In the genomic region with DNA sequence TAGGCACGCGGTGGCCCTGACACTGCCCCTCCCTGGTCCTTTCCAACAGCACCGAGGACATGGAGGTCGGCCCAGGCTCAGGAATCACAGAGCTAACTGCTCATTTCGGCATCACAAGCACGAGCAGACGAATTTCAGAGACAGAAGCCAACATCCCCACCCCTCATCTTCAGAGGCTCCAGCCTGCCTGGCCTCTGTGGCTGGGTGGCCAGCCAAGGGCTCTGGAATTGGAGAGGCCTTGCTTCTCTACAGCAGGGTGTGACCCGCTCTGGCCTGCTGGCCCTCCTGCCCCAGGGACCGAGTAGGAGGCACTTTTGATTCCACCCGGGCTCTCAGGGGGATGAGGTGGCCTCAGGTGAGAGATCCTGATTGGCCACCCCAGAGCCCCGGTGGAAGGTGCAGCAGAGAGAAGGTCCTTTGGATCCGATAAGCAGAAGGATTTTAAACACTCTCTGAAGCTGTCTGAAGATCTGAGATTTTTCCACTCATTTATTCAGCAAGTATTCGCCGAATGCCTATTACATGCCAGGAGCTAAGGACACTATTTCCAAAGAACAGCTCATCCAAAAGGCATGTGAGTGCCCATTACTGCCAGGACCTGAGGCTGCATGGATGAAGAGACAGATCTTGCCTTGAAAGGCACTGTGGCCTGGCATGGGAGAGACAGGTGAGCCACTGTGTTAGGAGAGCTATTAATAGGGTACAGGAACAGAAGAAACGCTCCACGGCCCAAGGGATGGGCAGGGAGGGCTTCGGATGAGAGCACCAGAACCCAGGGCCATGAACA, we compare ENCODE assay signal across 12 cellular contexts. TPM values are rescaled to one million over a fixed set of nuclear protein-coding genes. Genes with fewer than 3 reads are reported as not detected.
DNase-seq lines count a peak whose midpoint lies in the region; ATAC-seq and TF ChIP-seq lines count a peak whose summit lies in the region.
"Had no signal": no experiment of that assay in that cellular context is flagged by ENCODE, and none has a peak within 500 bp of the region (broad histone marks: within the 10 kb centered on the region; RNA-seq: fewer than 3 reads in every experiment).

No MANE protein-coding gene starts in this region.

- TF ChIP-seq POLR2A in prostate gland (IDR thresholded peaks at IDR 0.05), result no peak

- POLR2A ChIA-PET in WTC11 (lab: Charles Lee), result interaction anchor here (2.3 kb wide), 1 partner anchor 10 kb away, joined by 6 read pairs; the partner anchor contains the start of gene BAG5
- POLR2A ChIA-PET in CD4-positive, alpha-beta memory T cell (lab: Charles Lee; ENCODE audit: partially characterized antibody), result interaction anchor here (1.2 to 1.8 kb wide), 3 partner anchors 10 to 33 kb away, joined by 3 to 6 read pairs (median 4); partner anchors contain the start of genes BAG5 and TRMT61A

- H3K9me3 ChIP-seq in prostate gland, result no peaks in the 10 kb centered on the region
- H3K9me3 ChIP-seq in CD4-positive, alpha-beta memory T cell (ENCODE audit: control insufficient read depth in 1 of 2, low read length in 2 of 2), result no peaks in the 10 kb centered on the region
- H3K9me3 ChIP-seq: Caco-2 had no signal

- no peak for ATAC-seq in WTC11
- ATAC-seq in foreskin keratinocyte, result peak; percentile 40
- no peak for ATAC-seq in HG03439 (IDR thresholded peaks at IDR 0.05; ENCODE audit: unreplicated experiment)
- no peak for ATAC-seq in HG03469 (IDR thresholded peaks at IDR 0.05; ENCODE audit: unreplicated experiment)

- H3K27ac Mint-ChIP-seq in WTC11, result peak overlapping the region; percentile 70; the same call in 1 of the 2 replicates
- H3K27ac Mint-ChIP-seq in CD4-positive, alpha-beta memory T cell, result peak overlapping the region in 1 of 7 donors; percentile 41
- H3K27ac Mint-ChIP-seq: activated B cell treated with CpG ODN at 0.5 μM for 24 hours had no signal

- no peaks in the 10 kb centered on the region for H3K9me3 Mint-ChIP-seq in WTC11
- no peaks in the 10 kb centered on the region for H3K9me3 Mint-ChIP-seq in CD4-positive, alpha-beta memory T cell
- H3K9me3 Mint-ChIP-seq: activated B cell treated with CpG ODN at 0.5 μM for 24 hours had no signal

- peaks cover 5% of the 10 kb centered on the region; the same call in 1 of the 2 replicates for H3K4me1 Mint-ChIP-seq in WTC11
- peaks cover 5 to 20% (median 11%) of the 10 kb centered on the region in 4 donors for H3K4me1 Mint-ChIP-seq in CD4-positive, alpha-beta memory T cell

- H3K4me3 ChIP-seq in prostate gland, result no peak overlapping the region
- H3K4me3 ChIP-seq in CD4-positive, alpha-beta memory T cell (ENCODE audit: low read length in 2 of 2), result no peak overlapping the region

- H3K4me1 ChIP-seq in foreskin keratinocyte (no peaks in the 10 kb centered on the region), prostate gland (replicated peaks) (no peaks in the 10 kb centered on the region)
- H3K4me1 ChIP-seq in CD4-positive, alpha-beta memory T cell (ENCODE audit: insufficient read depth, low read length), result peaks cover 3% of the 10 kb centered on the region
- H3K4me1 ChIP-seq: Caco-2 had no signal

- no peak overlapping the region for H3K27ac ChIP-seq in foreskin keratinocyte
- peak overlapping the region; percentile 68 to 81 for H3K27ac ChIP-seq in prostate gland
- no peak overlapping the region for H3K27ac ChIP-seq in CD4-positive, alpha-beta memory T cell (ENCODE audit: low read depth, low read length)

- H3K27me3 ChIP-seq in foreskin keratinocyte (peaks cover 16% of the 10 kb centered on the region), prostate gland (replicated peaks; ENCODE audit: insufficient read depth) (no peaks in the 10 kb centered on the region)
- H3K27me3 ChIP-seq in CD4-positive, alpha-beta memory T cell (ENCODE audit: insufficient read depth, low read length), result no peaks in the 10 kb centered on the region

- H3K36me3 ChIP-seq in prostate gland, result no peaks in the 10 kb centered on the region
- H3K36me3 ChIP-seq in CD4-positive, alpha-beta memory T cell (ENCODE audit: insufficient read depth, low read length), result no peaks in the 10 kb centered on the region

- DNase-seq in Daoy (ENCODE audit: low read depth), result peak; percentile 36
- no peak for DNase-seq in WTC11 (ENCODE audit: low spot score)
- DNase-seq in foreskin keratinocyte, result peak in 1 of 2 donors; percentile 74
- no peak for DNase-seq in prostate gland (ENCODE audit: low spot score)
- no peak for DNase-seq in activated naive CD4-positive, alpha-beta T cell (lab: John Stamatoyannopoulos, UW)
- no peak for DNase-seq in CD4-positive, alpha-beta memory T cell
- DNase-seq: activated B cell treated with CpG ODN at 0.5 μM for 24 hours, Caco-2, cerebellar nuclear complex, NCI-H2171 had no signal

- no peak overlapping the region for H3K4me3 Mint-ChIP-seq in WTC11
- H3K4me3 Mint-ChIP-seq in CD4-positive, alpha-beta memory T cell, result no peak overlapping the region
- H3K4me3 Mint-ChIP-seq: activated B cell treated with CpG ODN at 0.5 μM for 24 hours had no signal

- intact Hi-C loops in prostate gland (cut with DNase I), result loop anchor here (5.0 kb wide), 1 partner anchor 165 kb away; the partner anchor contains the start of gene MARK3
- intact Hi-C loops in CD4-positive, alpha-beta memory T cell (cut with micrococcal nuclease), result no loop called here

- H3K36me3 Mint-ChIP-seq in WTC11, result no peaks in the 10 kb centered on the region
- H3K36me3 Mint-ChIP-seq in CD4-positive, alpha-beta memory T cell, result peaks cover 0 to 15% of the 10 kb centered on the region in 2 donors

- TF ChIP-seq CTCF in WTC11 (IDR thresholded peaks at IDR 0.05) (no peak), foreskin keratinocyte (conservative IDR thresholded peaks at IDR 0.05) (no peak), prostate gland (IDR thresholded peaks at IDR 0.05) (no peak)

- 46% methylated on average over 17 of the region's 17 CpGs for WGBS in prostate gland

- CTCF ChIA-PET in WTC11 (lab: Charles Lee), result interaction anchor here (0.5 to 21.0 kb wide), 5 partner anchors 9 to 545 kb away, joined by 3 to 455 read pairs (median 4); partner anchors contain the start of gene CKB
- CTCF ChIA-PET in CD4-positive, alpha-beta memory T cell (lab: Charles Lee; ENCODE audit: partially characterized antibody), result interaction anchor here (1.1 to 1.7 kb wide), 3 partner anchors 31 to 51 kb away, joined by 3 to 5 read pairs (median 4); no protein-coding TSS in a partner anchor

- no peaks in the 10 kb centered on the region for H3K27me3 Mint-ChIP-seq in WTC11 (ENCODE audit: low read depth)
- H3K27me3 Mint-ChIP-seq in CD4-positive, alpha-beta memory T cell, result no peaks in the 10 kb centered on the region
- H3K27me3 Mint-ChIP-seq: activated B cell treated with CpG ODN at 0.5 μM for 24 hours had no signal

TF ChIP-seq in WTC11, 78 proteins besides CTCF, POLR2A, EP300 and RAD21 (continues in another document):
- TF ChIP-seq HMGXB4 (CRISPR knock-in tag; IDR thresholded peaks at IDR 0.05), result no peak
- TF ChIP-seq, protein P1, sequence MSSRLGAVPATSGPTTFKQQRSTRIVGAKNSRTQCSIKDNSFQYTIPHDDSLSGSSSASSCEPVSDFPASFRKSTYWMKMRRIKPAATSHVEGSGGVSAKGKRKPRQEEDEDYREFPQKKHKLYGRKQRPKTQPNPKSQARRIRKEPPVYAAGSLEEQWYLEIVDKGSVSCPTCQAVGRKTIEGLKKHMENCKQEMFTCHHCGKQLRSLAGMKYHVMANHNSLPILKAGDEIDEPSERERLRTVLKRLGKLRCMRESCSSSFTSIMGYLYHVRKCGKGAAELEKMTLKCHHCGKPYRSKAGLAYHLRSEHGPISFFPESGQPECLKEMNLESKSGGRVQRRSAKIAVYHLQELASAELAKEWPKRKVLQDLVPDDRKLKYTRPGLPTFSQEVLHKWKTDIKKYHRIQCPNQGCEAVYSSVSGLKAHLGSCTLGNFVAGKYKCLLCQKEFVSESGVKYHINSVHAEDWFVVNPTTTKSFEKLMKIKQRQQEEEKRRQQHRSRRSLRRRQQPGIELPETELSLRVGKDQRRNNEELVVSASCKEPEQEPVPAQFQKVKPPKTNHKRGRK (CRISPR knock-in tag; IDR thresholded peaks at IDR 0.05; ENCODE audit: borderline replicate concordance), result no peak

RNA-seq across cellular contexts. Expression of gene BAG5, which starts 10.3 kb away (rescaled TPM):
- 23.5 and 28.6 TPM in 2 replicates for total RNA-seq in Daoy (2014; rRNA removed; shearing (Covaris generic))
- 23.9 to 29.2 TPM (median 24.8 TPM) in 3 replicates for total RNA-seq in WTC11 (2021)
- total RNA-seq in foreskin keratinocyte, result 25.7 and 28.0 TPM in 2 replicates
- polyA plus RNA-seq in foreskin keratinocyte, result 9.0 and 11.1 TPM in 2 replicates
- total RNA-seq in prostate gland, result 10 to 100 TPM; 31.2 to 33.3 TPM
- 10 to 100 TPM; 37.0 to 37.1 TPM for total RNA-seq in CD4-positive, alpha-beta memory T cell
- 10 to 100 TPM; 33.1 to 39.5 TPM for polyA plus RNA-seq in CD4-positive, alpha-beta memory T cell

RNA-seq across cellular contexts. Expression of gene COA8, which starts 10.6 kb away (rescaled TPM):
- 29.4 and 48.2 TPM in 2 replicates for total RNA-seq in Daoy (2014; rRNA removed; shearing (Covaris generic))
- 34.7 to 36.7 TPM (median 36.4 TPM) in 3 replicates for total RNA-seq in WTC11 (2021)
- 46.2 and 46.5 TPM in 2 replicates for total RNA-seq in foreskin keratinocyte
- polyA plus RNA-seq in foreskin keratinocyte, result 76.4 and 88.0 TPM in 2 replicates
- total RNA-seq in prostate gland, result 10 to 100 TPM; 24.3 to 24.9 TPM
- total RNA-seq in CD4-positive, alpha-beta memory T cell, result 10 to 100 TPM; 26.1 to 29.2 TPM
- 10 to 100 TPM; 52.9 to 63.9 TPM for polyA plus RNA-seq in CD4-positive, alpha-beta memory T cell

RNA-seq across cellular contexts. Expression of gene TRMT61A, which starts 23.2 kb away (rescaled TPM):
- total RNA-seq in Daoy (2014; rRNA removed; shearing (Covaris generic)), result 29.5 and 36.8 TPM in 2 replicates
- total RNA-seq in WTC11 (2021), result 11.8 to 15.5 TPM (median 12.3 TPM) in 3 replicates
- 12.0 and 14.1 TPM in 2 replicates for total RNA-seq in foreskin keratinocyte
- 13.8 and 14.9 TPM in 2 replicates for polyA plus RNA-seq in foreskin keratinocyte
- 10 to 100 TPM; 19.6 to 40.4 TPM for total RNA-seq in prostate gland
- 10 to 100 TPM; 14.0 TPM for total RNA-seq in CD4-positive, alpha-beta memory T cell
- 1 to 10 TPM; 4.6 to 9.3 TPM for polyA plus RNA-seq in CD4-positive, alpha-beta memory T cell

RNA-seq across cellular contexts. Expression of gene CKB, which starts 29.6 kb away (rescaled TPM):
- 24.7 and 28.1 TPM in 2 replicates for total RNA-seq in Daoy (2014; rRNA removed; shearing (Covaris generic))
- total RNA-seq in WTC11 (2021), result 529 to 555 TPM (median 531 TPM) in 3 replicates
- total RNA-seq in foreskin keratinocyte, result 1.8 and 4.1 TPM in 2 replicates
- 4.4 and 7.1 TPM in 2 replicates for polyA plus RNA-seq in foreskin keratinocyte
- 1,000 to 10,000 TPM; 1,199 to 1,838 TPM for total RNA-seq in prostate gland
- total RNA-seq in CD4-positive, alpha-beta memory T cell, result 1 to 10 TPM; 2.8 to 3.0 TPM
- 1 to 10 TPM; 2.0 to 2.1 TPM for polyA plus RNA-seq in CD4-positive, alpha-beta memory T cell

Comparison
In these comparisons a context has a peak if more than half of its experiments do, and no peak if none do; other contexts are left out.
1. H3K27ac ChIP-seq: peak in prostate gland (2 of 2); none in foreskin keratinocyte (single experiment) and CD4-positive, alpha-beta memory T cell (single experiment).